Comparison of ENCODE assay signal across 8 cellular contexts in the genomic region with DNA sequence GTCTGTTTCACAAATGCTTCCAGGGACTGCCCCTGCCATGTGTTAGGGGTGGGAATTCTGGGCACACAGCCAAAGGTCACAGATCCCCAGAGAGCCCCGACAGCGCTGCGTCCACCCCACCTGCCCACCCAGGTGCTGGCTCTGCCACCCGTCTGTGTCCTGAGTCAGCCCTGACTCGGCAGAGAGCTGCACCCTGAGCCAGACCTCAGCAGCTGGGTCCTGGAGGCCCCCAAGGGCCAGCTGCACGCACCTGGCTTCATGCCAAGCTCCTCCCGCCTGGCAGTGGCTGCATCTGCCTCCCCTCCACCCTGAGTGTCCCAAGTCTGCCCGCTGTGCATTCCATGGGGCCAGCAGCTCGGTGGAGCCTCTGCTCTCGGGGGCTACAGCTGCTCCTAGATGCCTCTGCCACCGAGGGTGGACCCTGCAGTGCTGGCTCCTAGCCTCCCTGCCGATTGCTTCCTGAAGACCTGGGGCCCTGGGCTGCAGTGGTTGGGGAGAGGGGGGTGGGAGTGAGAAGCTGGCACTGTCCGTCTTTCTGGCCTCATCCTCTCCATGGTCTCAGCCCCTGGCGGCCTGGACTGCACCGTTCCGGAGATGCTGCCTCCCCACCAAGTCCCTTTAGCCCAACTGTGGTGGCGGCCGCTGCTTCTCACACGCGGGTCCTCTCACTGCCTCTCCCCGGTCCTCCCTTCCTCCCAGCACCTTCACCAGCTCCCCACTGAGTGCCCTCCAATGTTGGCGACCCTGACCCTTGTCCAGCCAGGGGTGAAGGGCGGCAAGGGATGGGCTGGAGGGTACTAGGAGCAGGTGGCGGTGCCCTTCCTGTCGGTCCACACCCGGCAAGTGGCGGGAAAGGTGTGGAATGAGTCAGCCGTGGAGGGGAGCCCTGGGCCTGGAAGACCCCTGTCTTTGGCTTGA. TPM values are rescaled to one million over a fixed set of nuclear protein-coding genes. Genes with fewer than 3 reads are reported as not detected.
DNase-seq lines count a peak whose midpoint lies in the region; ATAC-seq and TF ChIP-seq lines count a peak whose summit lies in the region.

No MANE protein-coding gene starts in this region.

- H3K4me3 Mint-ChIP-seq in activated T-helper 1 cell treated with anti-CD3 and anti-CD28 coated beads, Interleukin-12 subunit alpha, Interleukin-12 subunit beta, Interleukin-2, Interleukin-4 antibody, amounts not matched to agents 30 ng/mL and 10 ng/mL and 1 ng/mL, durations not matched to agents 14 hours and 24 hours and 36 hours = no peak overlapping the region
- H3K4me3 Mint-ChIP-seq in nephron (peak overlapping the region in 2 of 3 experiments; percentile 45 to 48), T-cell (no peak overlapping the region)

- no peak for TF ChIP-seq CTCF in nephron (IDR thresholded peaks at IDR 0.05; ENCODE audit: unreplicated experiment in 3 of 3)

- CTCF ChIA-PET in T-cell (lab: Charles Lee) = no interaction called here

- H3K4me1 Mint-ChIP-seq in activated T-helper 1 cell treated with anti-CD3 and anti-CD28 coated beads, Interleukin-12 subunit alpha, Interleukin-12 subunit beta, Interleukin-2, Interleukin-4 antibody, amounts not matched to agents 30 ng/mL and 10 ng/mL and 1 ng/mL, durations not matched to agents 14 hours and 24 hours and 36 hours (ENCODE audit: low read depth) = peaks cover 17% of the 10 kb centered on the region
- H3K4me1 Mint-ChIP-seq in nephron (peaks cover 28% of the 10 kb centered on the region), T-cell (peaks cover 19 to 27% (median 20%) of the 10 kb centered on the region in 3 donors)

- peaks cover 1% of the 10 kb centered on the region for H3K36me3 Mint-ChIP-seq in activated T-helper 1 cell treated with anti-CD3 and anti-CD28 coated beads, Interleukin-12 subunit alpha, Interleukin-12 subunit beta, Interleukin-2, Interleukin-4 antibody, amounts not matched to agents 30 ng/mL and 10 ng/mL and 1 ng/mL, durations not matched to agents 14 hours and 24 hours and 36 hours (ENCODE audit: low read depth)
- H3K36me3 Mint-ChIP-seq in nephron (ENCODE audit: low read depth) (no peaks in the 10 kb centered on the region), T-cell (no peaks in the 10 kb centered on the region)

- peaks cover 7% of the 10 kb centered on the region for H3K27me3 Mint-ChIP-seq in activated T-helper 1 cell treated with anti-CD3 and anti-CD28 coated beads, Interleukin-12 subunit alpha, Interleukin-12 subunit beta, Interleukin-2, Interleukin-4 antibody, amounts not matched to agents 30 ng/mL and 10 ng/mL and 1 ng/mL, durations not matched to agents 14 hours and 24 hours and 36 hours (ENCODE audit: insufficient read depth)
- H3K27me3 Mint-ChIP-seq in nephron (ENCODE audit: low read depth) (peaks cover 44% of the 10 kb centered on the region), T-cell (peaks cover 3 to 6% of the 10 kb centered on the region in 2 donors)

- no peak for ATAC-seq in GM21786 (IDR thresholded peaks at IDR 0.05; ENCODE audit: unreplicated experiment)
- no peak for ATAC-seq in T-cell (replicated peaks in 1 of 4)

- DNase-seq in DMS79 treated with DMSO at 0.1 percent for 48 hours (lab: John Stamatoyannopoulos, UW) (peak; percentile 55), NCI-H1694 (lab: John Stamatoyannopoulos, UW) (peak; percentile 87), NCI-H1930 (lab: John Stamatoyannopoulos, UW) (no peak), T-cell (no peak)
- DNase-seq in activated T-helper 1 cell treated with anti-CD3 and anti-CD28 coated beads, Interleukin-12 subunit alpha, Interleukin-12 subunit beta, Interleukin-2, Interleukin-4 antibody, amounts not matched to agents 30 ng/mL and 10 ng/mL and 1 ng/mL, durations not matched to agents 14 hours and 24 hours and 36 hours (ENCODE audit: low spot score) = no peak
- DNase-seq in effector CD4-positive, alpha-beta T cell = no peak

- intact Hi-C loops in activated T-helper 1 cell treated with anti-CD3 and anti-CD28 coated beads, Interleukin-12 subunit alpha, Interleukin-12 subunit beta, Interleukin-2, Interleukin-4 antibody, amounts not matched to agents 30 ng/mL and 10 ng/mL and 1 ng/mL, durations not matched to agents 14 hours and 24 hours and 36 hours (cut with micrococcal nuclease) = no loop called here

- POLR2A ChIA-PET in T-cell (lab: Charles Lee) = no interaction called here

- peak overlapping the region; percentile 23 for H3K27ac Mint-ChIP-seq in activated T-helper 1 cell treated with anti-CD3 and anti-CD28 coated beads, Interleukin-12 subunit alpha, Interleukin-12 subunit beta, Interleukin-2, Interleukin-4 antibody, amounts not matched to agents 30 ng/mL and 10 ng/mL and 1 ng/mL, durations not matched to agents 14 hours and 24 hours and 36 hours
- H3K27ac Mint-ChIP-seq in nephron (peak overlapping the region in 2 of 3 experiments; percentile 65 to 75), T-cell (no peak overlapping the region)

- no peaks in the 10 kb centered on the region for H3K9me3 Mint-ChIP-seq in activated T-helper 1 cell treated with anti-CD3 and anti-CD28 coated beads, Interleukin-12 subunit alpha, Interleukin-12 subunit beta, Interleukin-2, Interleukin-4 antibody, amounts not matched to agents 30 ng/mL and 10 ng/mL and 1 ng/mL, durations not matched to agents 14 hours and 24 hours and 36 hours
- H3K9me3 Mint-ChIP-seq in nephron (no peaks in the 10 kb centered on the region), T-cell (no peaks in the 10 kb centered on the region)

RNA-seq across cellular contexts. Expression of gene SECTM1, which starts 3.0 kb away (rescaled TPM):
- total RNA-seq in activated T-helper 1 cell treated with anti-CD3 and anti-CD28 coated beads, Interleukin-12 subunit alpha, Interleukin-12 subunit beta, Interleukin-2, Interleukin-4 antibody, amounts not matched to agents 30 ng/mL and 10 ng/mL and 1 ng/mL, durations not matched to agents 14 hours and 24 hours and 36 hours = 3.3 and 4.2 TPM in 2 replicates
- 1 to 10 TPM; 1.3 to 5.1 (median 4.4) TPM for total RNA-seq in T-cell

RNA-seq across cellular contexts. Expression of gene CD7, which starts 13.2 kb away (rescaled TPM):
- 454 and 455 TPM in 2 replicates for total RNA-seq in activated T-helper 1 cell treated with anti-CD3 and anti-CD28 coated beads, Interleukin-12 subunit alpha, Interleukin-12 subunit beta, Interleukin-2, Interleukin-4 antibody, amounts not matched to agents 30 ng/mL and 10 ng/mL and 1 ng/mL, durations not matched to agents 14 hours and 24 hours and 36 hours
- 100 to 1,000 TPM; 104 to 265 (median 135) TPM for total RNA-seq in T-cell

RNA-seq across cellular contexts. Expression of gene TEX19, which starts 28.5 kb away (rescaled TPM):
- 0.10 TPM in 1 of 2 replicates, not detected in the other for total RNA-seq in activated T-helper 1 cell treated with anti-CD3 and anti-CD28 coated beads, Interleukin-12 subunit alpha, Interleukin-12 subunit beta, Interleukin-2, Interleukin-4 antibody, amounts not matched to agents 30 ng/mL and 10 ng/mL and 1 ng/mL, durations not matched to agents 14 hours and 24 hours and 36 hours
- not detected for total RNA-seq in T-cell

RNA-seq across cellular contexts. Expression of gene UTS2R, which starts 41.0 kb away (rescaled TPM):
- total RNA-seq in activated T-helper 1 cell treated with anti-CD3 and anti-CD28 coated beads, Interleukin-12 subunit alpha, Interleukin-12 subunit beta, Interleukin-2, Interleukin-4 antibody, amounts not matched to agents 30 ng/mL and 10 ng/mL and 1 ng/mL, durations not matched to agents 14 hours and 24 hours and 36 hours = 0.20 TPM in 1 of 2 replicates, not detected in the other
- total RNA-seq in T-cell = not detected

RNA-seq across cellular contexts. Expression of gene CSNK1D, which starts 57.1 kb away (rescaled TPM):
- 154 and 161 TPM in 2 replicates for total RNA-seq in activated T-helper 1 cell treated with anti-CD3 and anti-CD28 coated beads, Interleukin-12 subunit alpha, Interleukin-12 subunit beta, Interleukin-2, Interleukin-4 antibody, amounts not matched to agents 30 ng/mL and 10 ng/mL and 1 ng/mL, durations not matched to agents 14 hours and 24 hours and 36 hours
- 100 to 1,000 TPM; 177 to 273 (median 194) TPM for total RNA-seq in T-cell

Comparison
In these comparisons a context has a peak if more than half of its experiments do, and no peak if none do; other contexts are left out.
1. DNase-seq: peak in DMS79 treated with DMSO at 0.1 percent for 48 hours (single experiment) and NCI-H1694 (single experiment); none in activated T-helper 1 cell treated with anti-CD3 and anti-CD28 coated beads, Interleukin-12 subunit alpha, Interleukin-12 subunit beta, Interleukin-2, Interleukin-4 antibody, amounts not matched to agents 30 ng/mL and 10 ng/mL and 1 ng/mL, durations not matched to agents 14 hours and 24 hours and 36 hours (single experiment), NCI-H1930 (0 of 2), T-cell (0 of 34) and effector CD4-positive, alpha-beta T cell (single experiment).
2. H3K27ac Mint-ChIP-seq: peak in activated T-helper 1 cell treated with anti-CD3 and anti-CD28 coated beads, Interleukin-12 subunit alpha, Interleukin-12 subunit beta, Interleukin-2, Interleukin-4 antibody, amounts not matched to agents 30 ng/mL and 10 ng/mL and 1 ng/mL, durations not matched to agents 14 hours and 24 hours and 36 hours (single experiment) and nephron (2 of 3); none in T-cell (0 of 2).
3. H3K4me3 Mint-ChIP-seq: peak in nephron (2 of 3); none in activated T-helper 1 cell treated with anti-CD3 and anti-CD28 coated beads, Interleukin-12 subunit alpha, Interleukin-12 subunit beta, Interleukin-2, Interleukin-4 antibody, amounts not matched to agents 30 ng/mL and 10 ng/mL and 1 ng/mL, durations not matched to agents 14 hours and 24 hours and 36 hours (single experiment) and T-cell (0 of 3).